8 cellular contexts compared by ENCODE assay signal in genomic region chr11:7986768-7987559, GRCh38. TPM values are rescaled to one million over a fixed set of nuclear protein-coding genes. Genes with fewer than 3 reads are reported as not detected.
DNase-seq lines count a peak whose midpoint lies in the region; ATAC-seq, FAIRE-seq and TF ChIP-seq lines count a peak whose summit lies in the region.

Gene EIF3F, plus strand, starts transcription at chr11:7987337. Its CDS starts 16 bp downstream, at chr11:7987353.

- ATAC-seq in DND-41 (ENCODE audit: insufficient read depth, low read depth) = peak; percentile 98
- ATAC-seq in GM21825 (IDR thresholded peaks at IDR 0.05; ENCODE audit: unreplicated experiment) = peak; percentile 96
- peak; percentile 98 to 99 for ATAC-seq in activated T-cell treated with anti-CD3 and anti-CD28 coated beads, Interleukin-2, amount 50 U/mL, for 72 hours (replicated peaks in 1 of 2)

- peak within 1 kb of the TSS; percentile 63 for H3K9ac ChIP-seq in DND-41 (ENCODE audit: low read depth, low read length)
- peak within 1 kb of the TSS; percentile 84 for H3K9ac ChIP-seq in Karpas-422 (ENCODE audit: low read length)

- H3K36me3 Mint-ChIP-seq in activated T-cell treated with anti-CD3 and anti-CD28 coated beads, Interleukin-2, amount 50 U/mL, for 72 hours (ENCODE audit: insufficient read depth in 2 of 2) = peaks cover 7 to 13% of the 10 kb centered on the region in 2 donors

- intact Hi-C loops in esophagus squamous epithelium (cut with DNase I) = no loop called here

- peaks cover 45% of the 10 kb centered on the region for H3K79me2 ChIP-seq in DND-41 (ENCODE audit: insufficient read depth, low read length)
- H3K79me2 ChIP-seq in Karpas-422 (ENCODE audit: low read length) = peaks cover 45% of the 10 kb centered on the region

- no peaks in the 10 kb centered on the region for H3K9me2 ChIP-seq in Karpas-422 (replicated peaks; ENCODE audit: insufficient read depth, low read length)

- no peaks in the 10 kb centered on the region for H3K9me3 ChIP-seq in DND-41 (ENCODE audit: insufficient read depth, low read length, severe bottlenecking)
- no peaks in the 10 kb centered on the region for H3K9me3 ChIP-seq in Karpas-422 (ENCODE audit: low read length)
- H3K9me3 ChIP-seq in esophagus squamous epithelium = no peaks in the 10 kb centered on the region

- H3K4me3 ChIP-seq in DND-41 (ENCODE audit: low read depth in 1 of 2, low read length in 2 of 2) (peak within 1 kb of the TSS; percentile 56 to 89), Karpas-422 (ENCODE audit: low read length) (peak within 1 kb of the TSS; percentile 88), esophagus squamous epithelium (peak within 1 kb of the TSS; percentile 71 to 84 (median 78))

- H3K4me1 Mint-ChIP-seq in activated T-cell treated with anti-CD3 and anti-CD28 coated beads, Interleukin-2, amount 50 U/mL, for 72 hours (ENCODE audit: low read depth) = peaks cover 42% of the 10 kb centered on the region

- H3K4me3 Mint-ChIP-seq in activated T-cell treated with anti-CD3 and anti-CD28 coated beads, Interleukin-2, amount 50 U/mL, for 72 hours = peak within 1 kb of the TSS; percentile 90 to 98

- H2AFZ ChIP-seq in DND-41 (ENCODE audit: low read depth, low read length) (peak within 1 kb of the TSS; percentile 99), Karpas-422 (ENCODE audit: low read length) (peak within 1 kb of the TSS; percentile 93)

- H4K20me1 ChIP-seq in DND-41 (ENCODE audit: insufficient read depth, low read length) = peaks cover 16% of the 10 kb centered on the region; the same call in 1 of the 2 replicates
- H4K20me1 ChIP-seq in Karpas-422 (ENCODE audit: insufficient read depth, low read depth, low read length) = peaks cover 20% of the 10 kb centered on the region; the same call in 1 of the 2 replicates

- peak; percentile 81 for TF ChIP-seq CTCF in DND-41 (IDR thresholded peaks at IDR 0.05; ENCODE audit: borderline replicate concordance, extremely low read depth, low read length, poor library complexity, severe bottlenecking)
- TF ChIP-seq CTCF in esophagus squamous epithelium (IDR thresholded peaks at IDR 0.05) = peak; percentile 84 to 95 (median 92)

- H3K4me2 ChIP-seq in DND-41 (ENCODE audit: insufficient read depth, low read length) = peak within 1 kb of the TSS; percentile 88
- H3K4me2 ChIP-seq in Karpas-422 (ENCODE audit: low read depth, low read length, poor library complexity, severe bottlenecking) = peak within 1 kb of the TSS; percentile 93

- no peaks in the 10 kb centered on the region for H3K9me3 Mint-ChIP-seq in activated T-cell treated with anti-CD3 and anti-CD28 coated beads, Interleukin-2, amount 50 U/mL, for 72 hours

- DNase-seq in DND-41 = peak; percentile 93
- DNase-seq in Karpas-422 = peak; percentile 99
- DNase-seq in RCC 7860 (ENCODE audit: low spot score) = peak; percentile 97
- peak; percentile 85 to 89 for DNase-seq in activated T-cell treated with anti-CD3 and anti-CD28 coated beads, Interleukin-2, amount 50 U/mL, for 72 hours
- peak; percentile 81 for DNase-seq in esophagus squamous epithelium (lab: John Stamatoyannopoulos, UW)
- DNase-seq in myocyte (ENCODE audit: low read depth) = peak; percentile 99
- DNase-seq in stimulated activated CD8-positive, alpha-beta memory T cell treated with anti-CD3 and anti-CD28 coated beads, Interleukin-7, amount 100 ng/mL, for 48 hours (ENCODE audit: extremely low read depth in 1 of 2, low read depth in 1 of 2) = peak; percentile 55 to 80

- H3K27ac ChIP-seq in DND-41 (ENCODE audit: low read length) (peak within 1 kb of the TSS; percentile 72), Karpas-422 (ENCODE audit: low read length) (peak within 1 kb of the TSS; percentile 20; the same call in 1 of the 2 replicates), esophagus squamous epithelium (peak within 1 kb of the TSS; percentile 79 to 85 (median 82))

- FAIRE-seq in RCC 7860 (lab: Jason Lieb, UNC) = peak; percentile 83

- 1% methylated on average over 19 to 24 of the region's 47 CpGs for WGBS in esophagus squamous epithelium, 2 donors

- H3K36me3 ChIP-seq in DND-41 (ENCODE audit: insufficient read depth, low read length) (peaks cover 30% of the 10 kb centered on the region), Karpas-422 (ENCODE audit: insufficient read depth, low read length) (peaks cover 9% of the 10 kb centered on the region; the same call in 1 of the 2 replicates), esophagus squamous epithelium (peaks cover 0 to 29% (median 0%) of the 10 kb centered on the region in 3 donors)

- H3K27me3 ChIP-seq in DND-41 (ENCODE audit: insufficient read depth, low read length, poor library complexity) = no peaks in the 10 kb centered on the region
- no peaks in the 10 kb centered on the region for H3K27me3 ChIP-seq in Karpas-422 (ENCODE audit: low read length)
- H3K27me3 ChIP-seq in esophagus squamous epithelium = no peaks in the 10 kb centered on the region

- TF ChIP-seq POLR2A in esophagus squamous epithelium (IDR thresholded peaks at IDR 0.05) = peak in 2 of 4 donors; percentile 10 to 43

- H3K4me1 ChIP-seq in DND-41 (ENCODE audit: insufficient read depth, low read length) (peaks cover 39% of the 10 kb centered on the region), Karpas-422 (ENCODE audit: low read length) (peaks cover 29% of the 10 kb centered on the region), esophagus squamous epithelium (peaks cover 7 to 33% (median 17%) of the 10 kb centered on the region in 3 donors)

- no peaks in the 10 kb centered on the region for H3K27me3 Mint-ChIP-seq in activated T-cell treated with anti-CD3 and anti-CD28 coated beads, Interleukin-2, amount 50 U/mL, for 72 hours (ENCODE audit: low read depth)

- H3K27ac Mint-ChIP-seq in activated T-cell treated with anti-CD3 and anti-CD28 coated beads, Interleukin-2, amount 50 U/mL, for 72 hours = peak within 1 kb of the TSS; percentile 92

RNA-seq across cellular contexts. Expression of gene EIF3F, which starts in this region (rescaled TPM):
- total RNA-seq in Karpas-422 (2014; rRNA removed; shearing (Covaris generic); ENCODE audit: low replicate concordance) = 374 and 767 TPM in 2 replicates
- total RNA-seq in activated T-cell treated with anti-CD3 and anti-CD28 coated beads, Interleukin-2, amount 50 U/mL, for 72 hours = 100 to 1,000 TPM; 287 to 325 TPM
- 100 to 1,000 TPM; 156 to 237 (median 204) TPM for total RNA-seq in esophagus squamous epithelium
- total RNA-seq in myocyte = 234 and 349 TPM in 2 replicates
- polyA plus RNA-seq in myocyte (2012) = 286 TPM

Comparison
In these comparisons a context has a peak if more than half of its experiments do, and no peak if none do; other contexts are left out.
1. Peak in every context shown above with its lines: DNase-seq, ATAC-seq, H3K4me3 ChIP-seq and H3K27ac ChIP-seq.
2. H3K27ac ChIP-seq: peak in every context shown above with its lines; median percentile 82 in esophagus squamous epithelium; 72 in DND-41; 20 in Karpas-422.